8 cellular contexts compared by ENCODE assay signal in genomic region chr7:100676501-100677306, GRCh38. TPM values are rescaled to one million over a fixed set of nuclear protein-coding genes. Genes with fewer than 3 reads are reported as not detected.
DNase-seq lines count a peak whose midpoint lies in the region; ATAC-seq lines count a peak whose summit lies in the region.

No MANE protein-coding gene starts in this region.

- H3K9me3 ChIP-seq in MG63: no peaks in the 10 kb centered on the region

- H3K27ac ChIP-seq in skin epidermis: peak overlapping the region; percentile 26 to 100 (median 99)

- H3K27me3 ChIP-seq in H7 (ENCODE audit: control insufficient read depth, insufficient read depth, low read length): peaks cover 5% of the 10 kb centered on the region
- H3K27me3 ChIP-seq in MG63: no peaks in the 10 kb centered on the region

- H3K9me3 Mint-ChIP-seq in activated naive CD4-positive, alpha-beta T cell treated with anti-CD3 and anti-CD28 coated beads, Interleukin-2, amount 50 U/mL, for 72 hours: no peaks in the 10 kb centered on the region

- H3K36me3 ChIP-seq in H7 (replicated peaks; ENCODE audit: control insufficient read depth, insufficient read depth, low read length): peaks cover 11% of the 10 kb centered on the region
- peaks cover 26% of the 10 kb centered on the region for H3K36me3 ChIP-seq in MG63

- ATAC-seq in activated naive CD4-positive, alpha-beta T cell treated with anti-CD3 and anti-CD28 coated beads, Interleukin-2, amount 50 U/mL, for 72 hours: no peak
- ATAC-seq in left ventricle myocardium superior (no peak), HG03342 (IDR thresholded peaks at IDR 0.05; ENCODE audit: unreplicated experiment) (no peak), GM21381 (IDR thresholded peaks at IDR 0.05; ENCODE audit: unreplicated experiment) (no peak)

- DNase-seq in H7 (no peak), left ventricle myocardium superior (peak; percentile 45), MG63 (no peak), anterior cingulate cortex (lab: John Stamatoyannopoulos, UW) (no peak)
- no peak for DNase-seq in activated naive CD4-positive, alpha-beta T cell treated with anti-CD3 and anti-CD28 coated beads, Interleukin-2, amount 50 U/mL, for 72 hours (ENCODE audit: low spot score in 2 of 2)

- H3K36me3 Mint-ChIP-seq in activated naive CD4-positive, alpha-beta T cell treated with anti-CD3 and anti-CD28 coated beads, Interleukin-2, amount 50 U/mL, for 72 hours: peaks cover 15 to 19% of the 10 kb centered on the region in 2 donors

- H3K4me3 ChIP-seq in H7 (ENCODE audit: insufficient read depth, low read depth, low read length) (0 out of 2 replicates have a peak overlapping the region, but pooled peaks have one; percentile 88), skin epidermis (peak overlapping the region in 5 of 7 experiments; percentile 66 to 97 (median 91)), MG63 (no peak overlapping the region)

- intact Hi-C loops in left ventricle myocardium superior (cut with micrococcal nuclease): no loop called here

- peak overlapping the region; percentile 79 to 94 for H3K27ac Mint-ChIP-seq in activated naive CD4-positive, alpha-beta T cell treated with anti-CD3 and anti-CD28 coated beads, Interleukin-2, amount 50 U/mL, for 72 hours

RNA-seq across cellular contexts. Expression of gene GNB2, which starts 3.2 kb away (rescaled TPM):
- total RNA-seq in H7 (2014; rRNA removed; shearing (Covaris generic)): 108 and 122 TPM in 2 replicates
- total RNA-seq in activated naive CD4-positive, alpha-beta T cell treated with anti-CD3 and anti-CD28 coated beads, Interleukin-2, amount 50 U/mL, for 72 hours: 100 to 1,000 TPM; 213 to 239 TPM
- total RNA-seq in left ventricle myocardium superior: 112 TPM
- 128 and 174 TPM in 2 replicates for total RNA-seq in MG63 (2014; rRNA removed; shearing (Covaris generic); ENCODE audit: low replicate concordance)

RNA-seq across cellular contexts. Expression of gene GIGYF1, which starts 17.3 kb away (rescaled TPM):
- 48.2 and 66.4 TPM in 2 replicates for total RNA-seq in H7 (2014; rRNA removed; shearing (Covaris generic))
- 10 to 100 TPM; 47.2 to 58.4 TPM for total RNA-seq in activated naive CD4-positive, alpha-beta T cell treated with anti-CD3 and anti-CD28 coated beads, Interleukin-2, amount 50 U/mL, for 72 hours
- 29.4 TPM for total RNA-seq in left ventricle myocardium superior
- total RNA-seq in MG63 (2014; rRNA removed; shearing (Covaris generic); ENCODE audit: low replicate concordance): 9.1 and 9.2 TPM in 2 replicates

RNA-seq across cellular contexts. Expression of gene ACTL6B, which starts 20.5 kb away (rescaled TPM):
- total RNA-seq in H7 (2014; rRNA removed; shearing (Covaris generic)): 0.30 and 0.90 TPM in 2 replicates
- not detected for total RNA-seq in activated naive CD4-positive, alpha-beta T cell treated with anti-CD3 and anti-CD28 coated beads, Interleukin-2, amount 50 U/mL, for 72 hours
- total RNA-seq in left ventricle myocardium superior: not detected
- not detected in 2 replicates for total RNA-seq in MG63 (2014; rRNA removed; shearing (Covaris generic); ENCODE audit: low replicate concordance)

RNA-seq across cellular contexts. Expression of gene POP7, which starts 29.2 kb away (rescaled TPM):
- 95.0 and 128 TPM in 2 replicates for total RNA-seq in H7 (2014; rRNA removed; shearing (Covaris generic))
- 10 to 100 TPM; 37.3 to 47.5 TPM for total RNA-seq in activated naive CD4-positive, alpha-beta T cell treated with anti-CD3 and anti-CD28 coated beads, Interleukin-2, amount 50 U/mL, for 72 hours
- total RNA-seq in left ventricle myocardium superior: 30.0 TPM
- total RNA-seq in MG63 (2014; rRNA removed; shearing (Covaris generic); ENCODE audit: low replicate concordance): 41.5 and 92.8 TPM in 2 replicates

RNA-seq across cellular contexts. Expression of gene TFR2, which starts 35.4 kb away (rescaled TPM):
- total RNA-seq in H7 (2014; rRNA removed; shearing (Covaris generic)): 2.0 and 4.4 TPM in 2 replicates
- 10 to 100 TPM; 13.1 to 19.1 TPM for total RNA-seq in activated naive CD4-positive, alpha-beta T cell treated with anti-CD3 and anti-CD28 coated beads, Interleukin-2, amount 50 U/mL, for 72 hours
- total RNA-seq in left ventricle myocardium superior: not detected
- 0.33 TPM in 1 of 2 replicates, not detected in the other for total RNA-seq in MG63 (2014; rRNA removed; shearing (Covaris generic); ENCODE audit: low replicate concordance)
